Comparison of ENCODE assay signal across 1 cellular context in genomic region chr15:89958107-89958805, GRCh38.
TF ChIP-seq lines count a peak whose summit lies in the region.

No MANE protein-coding gene starts in this region.

TF ChIP-seq in H1, 55 proteins besides CTCF, POLR2A, EP300 and RAD21:
- TF ChIP-seq PHF8 (conservative IDR thresholded peaks at IDR 0.05; ENCODE audit: low read depth, low read length) (no peak), SP2 (IDR thresholded peaks at IDR 0.05; ENCODE audit: low read length) (no peak), SUZ12 (IDR thresholded peaks at IDR 0.05; ENCODE audit: low read length) (no peak), RNF2 (IDR thresholded peaks at IDR 0.05; ENCODE audit: borderline replicate concordance, low read depth, low read length, missing control alignments, poor library complexity, severe bottlenecking) (no peak), CHD2 (IDR thresholded peaks at IDR 0.05; ENCODE audit: low read length) (no peak), HDAC2 (IDR thresholded peaks at IDR 0.05; ENCODE audit: borderline replicate concordance in 1 of 2, low read depth in 2 of 2, low read length in 2 of 2) (no peak), CBX5 (IDR thresholded peaks at IDR 0.05; ENCODE audit: low read depth, low read length) (no peak), ATF2 (IDR thresholded peaks at IDR 0.05; ENCODE audit: low read length) (no peak), ASH2L (IDR thresholded peaks at IDR 0.05; ENCODE audit: low read length) (no peak), SP1 (IDR thresholded peaks at IDR 0.05; ENCODE audit: low read depth, low read length) (no peak), SIX5 (IDR thresholded peaks at IDR 0.05; ENCODE audit: low read depth, low read length) (no peak), CBX8 (IDR thresholded peaks at IDR 0.05; ENCODE audit: borderline replicate concordance, low read depth, low read length) (no peak), SAP30 (IDR thresholded peaks at IDR 0.05; ENCODE audit: insufficient read depth, insufficient replicate concordance, low read length) (no peak), TBP (IDR thresholded peaks at IDR 0.05; ENCODE audit: low read depth, low read length) (no peak)
